ENCODE assay signal across 10 cellular contexts in genomic region chr14:59871166-59871495, GRCh38. TPM values are rescaled to one million over a fixed set of nuclear protein-coding genes. Genes with fewer than 3 reads are reported as not detected.
DNase-seq lines count a peak whose midpoint lies in the region; ATAC-seq and TF ChIP-seq lines count a peak whose summit lies in the region.
"Had no signal": no experiment of that assay in that cellular context is flagged by ENCODE, and none has a peak within 500 bp of the region (broad histone marks: within the 10 kb centered on the region; RNA-seq: fewer than 3 reads in every experiment).

No MANE protein-coding gene starts in this region.

- H3K4me1 Mint-ChIP-seq in activated CD8-positive, alpha-beta memory T cell treated with anti-CD3 and anti-CD28 coated beads, Interleukin-2, amount 10 ng/mL, durations not matched to agents 7 days and 5 days = peaks cover 6% of the 10 kb centered on the region

- no peaks in the 10 kb centered on the region for H3K4me1 ChIP-seq in OCI-LY1 (ENCODE audit: insufficient read depth, low read length, severe bottlenecking)

- 0 out of 2 replicates have a peak, but pooled peaks cover 5% of the 10 kb centered on the region for H3K27me3 ChIP-seq in OCI-LY1 (ENCODE audit: insufficient read depth, low read length)

- H3K4me3 Mint-ChIP-seq in activated CD8-positive, alpha-beta memory T cell treated with anti-CD3 and anti-CD28 coated beads, Interleukin-2, amount 10 ng/mL, durations not matched to agents 7 days and 5 days = no peak overlapping the region

- peaks cover 60% of the 10 kb centered on the region for H3K27me3 Mint-ChIP-seq in activated CD8-positive, alpha-beta memory T cell treated with anti-CD3 and anti-CD28 coated beads, Interleukin-2, amount 10 ng/mL, durations not matched to agents 7 days and 5 days

- H3K36me3 ChIP-seq in OCI-LY1 (ENCODE audit: insufficient read depth, low read length) = no peaks in the 10 kb centered on the region

- DNase-seq in GM12864 (ENCODE audit: low read depth) (no peak), fibroblast of mammary gland (ENCODE audit: low read depth) (no peak), retinal pigment epithelial cell (ENCODE audit: low read depth) (no peak), NCI-H446 (lab: John Stamatoyannopoulos, UW) (no peak), cerebellar cortex (ENCODE audit: low spot score) (no peak), SW480 (ENCODE audit: low spot score) (no peak)
- DNase-seq in activated CD8-positive, alpha-beta memory T cell treated with anti-CD3 and anti-CD28 coated beads, Interleukin-2, amount 10 ng/mL, durations not matched to agents 7 days and 5 days = no peak

- no peak overlapping the region for H3K9ac ChIP-seq in OCI-LY1 (ENCODE audit: low read length)

- H3K27ac Mint-ChIP-seq in activated CD8-positive, alpha-beta memory T cell treated with anti-CD3 and anti-CD28 coated beads, Interleukin-2, amount 10 ng/mL, durations not matched to agents 7 days and 5 days = no peak overlapping the region

- no peaks in the 10 kb centered on the region for H3F3A ChIP-seq in OCI-LY1 (ENCODE audit: insufficient read depth, low read length)

- no peaks in the 10 kb centered on the region for H3K9me2 ChIP-seq in OCI-LY1 (ENCODE audit: low read depth, low read length)

- ATAC-seq in activated CD8-positive, alpha-beta memory T cell treated with anti-CD3 and anti-CD28 coated beads, Interleukin-2, amount 10 ng/mL, durations not matched to agents 7 days and 5 days = no peak

- no peaks in the 10 kb centered on the region for H3K9me3 ChIP-seq in OCI-LY1 (ENCODE audit: low read length)

- H3K36me3 Mint-ChIP-seq in activated CD8-positive, alpha-beta memory T cell treated with anti-CD3 and anti-CD28 coated beads, Interleukin-2, amount 10 ng/mL, durations not matched to agents 7 days and 5 days = no peaks in the 10 kb centered on the region

- CTCF ChIA-PET in activated CD8-positive, alpha-beta memory T cell treated with anti-CD3 and anti-CD28 coated beads, Interleukin-2, amount 10 ng/mL, durations not matched to agents 7 days and 5 days (lab: Charles Lee) = no interaction called here

- no peak overlapping the region for H2AFZ ChIP-seq in OCI-LY1 (ENCODE audit: low read length)

- H3K9me3 Mint-ChIP-seq in activated CD8-positive, alpha-beta memory T cell treated with anti-CD3 and anti-CD28 coated beads, Interleukin-2, amount 10 ng/mL, durations not matched to agents 7 days and 5 days (ENCODE audit: low read depth) = no peaks in the 10 kb centered on the region

- no peak for TF ChIP-seq CTCF in GM12864 (IDR thresholded peaks at IDR 0.05; ENCODE audit: low read depth, low read length, missing control alignments)
- TF ChIP-seq CTCF in OCI-LY1 (IDR thresholded peaks at IDR 0.05; ENCODE audit: low read length) = no peak
- no peak for TF ChIP-seq CTCF in fibroblast of mammary gland (conservative IDR thresholded peaks at IDR 0.05; ENCODE audit: control insufficient read depth, insufficient read depth, low read depth, low read length)
- TF ChIP-seq CTCF in retinal pigment epithelial cell (conservative IDR thresholded peaks at IDR 0.05; ENCODE audit: low read depth, low read length) = no peak

- peak overlapping the region; percentile 47; the same call in 1 of the 2 replicates for H3K4me3 ChIP-seq in GM12864 (ENCODE audit: low read depth, low read length)
- peak overlapping the region; percentile 49 for H3K4me3 ChIP-seq in OCI-LY1 (ENCODE audit: low read depth, low read length, poor library complexity, severe bottlenecking)
- H3K4me3 ChIP-seq in fibroblast of mammary gland (ENCODE audit: control insufficient read depth, low read depth, low read length) = peak overlapping the region; percentile 38
- peak overlapping the region; percentile 66 for H3K4me3 ChIP-seq in retinal pigment epithelial cell (ENCODE audit: low read length)

- H3K27ac ChIP-seq in OCI-LY1 (ENCODE audit: low read depth, low read length, poor library complexity, severe bottlenecking) = no peak overlapping the region

- no peaks in the 10 kb centered on the region for H4K20me1 ChIP-seq in OCI-LY1 (ENCODE audit: insufficient read depth, low read length)

- H3K79me2 ChIP-seq in OCI-LY1 (ENCODE audit: insufficient read depth, low read length) = no peaks in the 10 kb centered on the region

- peak overlapping the region; percentile 58 for H3K4me2 ChIP-seq in OCI-LY1 (ENCODE audit: low read length)

RNA-seq across cellular contexts. Expression of gene RTN1, which starts 0.6 kb away (rescaled TPM):
- total RNA-seq in activated CD8-positive, alpha-beta memory T cell treated with anti-CD3 and anti-CD28 coated beads, Interleukin-2, amount 10 ng/mL, durations not matched to agents 7 days and 5 days = not detected
- total RNA-seq: T-helper 1 cell treated with Interleukin-12 subunit alpha and Interleukin-12 subunit beta and Interleukin-4 antibody, amounts not matched to agents 30 ng/mL and 1 ng/mL, for 36 hours had no signal

RNA-seq across cellular contexts. Expression of gene LRRC9, which starts 48.8 kb away (rescaled TPM):
- total RNA-seq in activated CD8-positive, alpha-beta memory T cell treated with anti-CD3 and anti-CD28 coated beads, Interleukin-2, amount 10 ng/mL, durations not matched to agents 7 days and 5 days = not detected
- total RNA-seq: lung microvascular endothelial cell; T-helper 1 cell treated with Interleukin-12 subunit alpha and Interleukin-12 subunit beta and Interleukin-4 antibody, amounts not matched to agents 30 ng/mL and 1 ng/mL, for 36 hours had no signal
